Comparison of ENCODE assay signal across 12 cellular contexts in genomic region chr1:170668301-170668789, GRCh38. TPM values are rescaled to one million over a fixed set of nuclear protein-coding genes. Genes with fewer than 3 reads are reported as not detected.
DNase-seq lines count a peak whose midpoint lies in the region; ATAC-seq, FAIRE-seq and TF ChIP-seq lines count a peak whose summit lies in the region.
"Had no signal": no experiment of that assay in that cellular context is flagged by ENCODE, and none has a peak within 500 bp of the region (broad histone marks: within the 10 kb centered on the region; RNA-seq: fewer than 3 reads in every experiment).

No MANE protein-coding gene starts in this region.

- H3K27me3 Mint-ChIP-seq in WTC11 (ENCODE audit: low read depth) = peaks cover 100% of the 10 kb centered on the region

- no peak for TF ChIP-seq CTCF in heart left ventricle (IDR thresholded peaks at IDR 0.05)
- no peak for TF ChIP-seq CTCF in WTC11 (IDR thresholded peaks at IDR 0.05)
- no peak for TF ChIP-seq CTCF in tibial artery (IDR thresholded peaks at IDR 0.05)

- H3K4me1 Mint-ChIP-seq in WTC11 = peaks cover 62% of the 10 kb centered on the region

- CTCF ChIA-PET in WTC11 (lab: Charles Lee) = interaction anchor here (1.8 kb wide), 1 partner anchor 230 kb away, joined by 4 read pairs; no protein-coding TSS in a partner anchor

- WGBS in heart left ventricle, 4 donors = 17 to 39% (median 29%) methylated on average over 28 of the region's 28 CpGs

- peaks cover 0 to 3% (median 0%) of the 10 kb centered on the region in 9 donors for H3K36me3 ChIP-seq in heart left ventricle
- H3K36me3 ChIP-seq in tibial artery = no peaks in the 10 kb centered on the region

- intact Hi-C loops in heart left ventricle (cut with DNase I) = loop anchor here in 7 of 10 donors (5.0 to 10.0 kb wide), 12 partner anchors 59 to 744 kb away; partner anchors contain the start of genes NTMT2 (in 2 of the 7), GORAB (in 1 of the 7) and KIFAP3 (in 1 of the 7)
- intact Hi-C loops in Right ventricle myocardium inferior (cut with DNase I) = loop anchor here (5.0 to 10.0 kb wide), 3 partner anchors 64 to 254 kb away; no protein-coding TSS in a partner anchor
- intact Hi-C loops in tibial artery (cut with DNase I; ENCODE audit: low total_unique reads) = loop anchor here (5.0 to 10.0 kb wide), 3 partner anchors 216 to 601 kb away; no protein-coding TSS in a partner anchor

- H3K9me3 Mint-ChIP-seq in WTC11 = no peaks in the 10 kb centered on the region

- H3K4me3 Mint-ChIP-seq in WTC11 = peak overlapping the region; percentile 49

- H3K27me3 ChIP-seq in heart left ventricle = peaks cover 0 to 78% (median 4%) of the 10 kb centered on the region in 9 donors
- no peaks in the 10 kb centered on the region for H3K27me3 ChIP-seq in tibial artery

- H3K4me1 ChIP-seq in heart left ventricle (peaks cover 0 to 63% (median 6%) of the 10 kb centered on the region in 12 donors), tibial artery (peaks cover 0 to 55% (median 28%) of the 10 kb centered on the region in 4 donors)

- FAIRE-seq in H54 (lab: Jason Lieb, UNC) = no peak

- no peak for TF ChIP-seq POLR2A in heart left ventricle (IDR thresholded peaks at IDR 0.05)
- no peak for TF ChIP-seq POLR2A in H54 (IDR thresholded peaks at IDR 0.05; ENCODE audit: low read depth, low read length)
- TF ChIP-seq POLR2A in GM18505 (IDR thresholded peaks at IDR 0.05; ENCODE audit: borderline replicate concordance, extremely low read depth, insufficient read depth, insufficient read length) = no peak

- POLR2A ChIA-PET in WTC11 (lab: Charles Lee) = no interaction called here

- H3K9me3 ChIP-seq in heart left ventricle = no peaks in the 10 kb centered on the region
- H3K9me3 ChIP-seq in tibial artery = no peaks in the 10 kb centered on the region

- ATAC-seq in heart left ventricle = no peak
- ATAC-seq in Right ventricle myocardium inferior = no peak
- no peak for ATAC-seq in WTC11
- no peak for ATAC-seq in GM18505 (IDR thresholded peaks at IDR 0.05; ENCODE audit: unreplicated experiment)

- H3K4me3 ChIP-seq in heart left ventricle = peak overlapping the region in 10 of 12 donors; percentile 0 to 32 (median 18)
- peak overlapping the region; percentile 79 to 90 for H3K4me3 ChIP-seq in tibial artery

- H3K27ac Mint-ChIP-seq in WTC11 = no peak overlapping the region

- H3K27ac ChIP-seq in heart left ventricle (peak overlapping the region in 7 of 12 donors; percentile 11 to 70 (median 30)), tibial artery (peak overlapping the region; percentile 95 to 99)
- H3K27ac ChIP-seq: epithelial cell of prostate had no signal

- no peaks in the 10 kb centered on the region for H3K36me3 Mint-ChIP-seq in WTC11

- DNase-seq in heart left ventricle (no peak), Right ventricle myocardium inferior (ENCODE audit: missing footprints) (no peak), WTC11 (ENCODE audit: low spot score) (no peak), iris pigment epithelial cell (ENCODE audit: low read depth) (peak; percentile 50), tibial artery (peak; percentile 71 to 88), H54 (ENCODE audit: insufficient read length, low spot score) (no peak)
- no peak for DNase-seq in stimulated activated CD8-positive, alpha-beta memory T cell treated with anti-CD3 and anti-CD28 coated beads, Interleukin-4, amount 100 ng/mL, for 48 hours
- DNase-seq: activated T-cell treated with anti-CD3 and anti-CD28 coated beads, Interleukin-2, amount 50 U/mL, for 48 hours; DMS79; NCI-H1092 had no signal

TF ChIP-seq in WTC11, 78 proteins besides CTCF, POLR2A, EP300 and RAD21 (continues in another document):
- TF ChIP-seq ZNF263 (CRISPR knock-in tag; IDR thresholded peaks at IDR 0.05; ENCODE audit: low read depth) (no peak), ELF4 (CRISPR knock-in tag; IDR thresholded peaks at IDR 0.05; ENCODE audit: low read depth) (no peak), SOX15 (CRISPR knock-in tag; IDR thresholded peaks at IDR 0.05) (no peak), ZNF396 (CRISPR knock-in tag; IDR thresholded peaks at IDR 0.05; ENCODE audit: borderline replicate concordance) (no peak), NR1H2 (CRISPR knock-in tag; IDR thresholded peaks at IDR 0.05) (no peak), ARID4B (CRISPR knock-in tag; IDR thresholded peaks at IDR 0.05; ENCODE audit: borderline replicate concordance) (no peak), FOXP1 (CRISPR knock-in tag; IDR thresholded peaks at IDR 0.05; ENCODE audit: borderline replicate concordance) (no peak), ZNF281 (CRISPR knock-in tag; IDR thresholded peaks at IDR 0.05) (no peak), PRDM15 (CRISPR knock-in tag; IDR thresholded peaks at IDR 0.05) (no peak)

RNA-seq across cellular contexts. Expression of gene PRRX1, which starts 4.4 kb away (rescaled TPM):
- total RNA-seq in heart left ventricle (100 to 1,000 TPM in 1 of 9 donors, 10 to 100 TPM in 8; 25.7 to 104 (median 53.3) TPM), Right ventricle myocardium inferior (46.3 TPM), WTC11 (2021) (0.14 to 0.31 TPM (median 0.14 TPM) in 3 replicates)
- 10 to 100 TPM; 16.2 to 27.7 TPM for polyA plus RNA-seq in heart left ventricle

Comparison
In these comparisons a context has a peak if more than half of its experiments do, and no peak if none do; other contexts are left out.
1. DNase-seq: peak in iris pigment epithelial cell (single experiment) and tibial artery (2 of 2); none in heart left ventricle (0 of 5), Right ventricle myocardium inferior (single experiment), WTC11 (single experiment), H54 (single experiment) and stimulated activated CD8-positive, alpha-beta memory T cell treated with anti-CD3 and anti-CD28 coated beads, Interleukin-4, amount 100 ng/mL, for 48 hours (single experiment).
2. RNA of gene PRRX1, which starts 4.4 kb away (total RNA-seq): 25.7 to 104 TPM in heart left ventricle and 46.3 TPM in Right ventricle myocardium inferior (single experiment); 0.14 to 0.31 TPM in WTC11; every median in the first group is over 10 times any median in the second.